In genomic region chr5:25993701-25994100, GRCh38 we compare ENCODE assay signal across 24 cellular contexts.
DNase-seq lines count a peak whose midpoint lies in the region; ATAC-seq, FAIRE-seq and TF ChIP-seq lines count a peak whose summit lies in the region.
"Had no signal": no experiment of that assay in that cellular context is flagged by ENCODE, and none has a peak within 500 bp of the region (broad histone marks: within the 10 kb centered on the region; RNA-seq: fewer than 3 reads in every experiment).

No MANE protein-coding gene starts in this region.

- H3K4me1 ChIP-seq in A549: no peaks in the 10 kb centered on the region
- H3K4me1 ChIP-seq: BE2C, BLaER1 had no signal

- POLR2A ChIA-PET in A549 (lab: Yijun Ruan, JAX): no interaction called here

- no peaks in the 10 kb centered on the region for H3K9me3 ChIP-seq in A549
- H3K9me3 ChIP-seq: BE2C, BLaER1 had no signal

- CTCF ChIA-PET in A549 (lab: Yijun Ruan, JAX): no interaction called here

- peak overlapping the region; percentile 20; the same call in 2 of the 3 replicates for H3K4me2 ChIP-seq in A549
- H3K4me2 ChIP-seq: BLaER1 had no signal

- no peak for TF ChIP-seq CTCF in A549 (IDR thresholded peaks at IDR 0.05)

- TF ChIP-seq EP300 in A549 (IDR thresholded peaks at IDR 0.05): no peak

- TF ChIP-seq RAD21 in A549 (conservative IDR thresholded peaks at IDR 0.05 in 1 of 2, IDR thresholded peaks at IDR 0.05 in 1 of 2): no peak

- 18% methylated on average over 3 of the region's 3 CpGs for WGBS in A549 (ENCODE audit: missing lambda C conversion rate)

- ATAC-seq in A549 (no peak), left lobe of liver (peak; percentile 66)
- ATAC-seq: GM12878 had no signal

- H3K27ac ChIP-seq in A549: no peak overlapping the region
- H3K27ac ChIP-seq: 22Rv1, BLaER1 had no signal

- DNase-seq in DMS53 (lab: John Stamatoyannopoulos, UW) (peak; percentile 42), DMS53 treated with DMSO at 0.1 percent for 48 hours (lab: John Stamatoyannopoulos, UW; ENCODE audit: unreplicated experiment) (no peak), A549 (ENCODE audit: low read depth in 1 of 2, low spot score in 1 of 2) (no peak), left lobe of liver (ENCODE audit: low spot score) (no peak), NCI-H446 (lab: John Stamatoyannopoulos, UW) (no peak), epidermal melanocyte (ENCODE audit: insufficient read length, low spot score) (no peak)
- DNase-seq: ACHN; BE2C; C1 segment of cervical spinal cord; CD4-positive, alpha-beta memory T cell; CD4-positive, CD25-positive, alpha-beta regulatory T cell; CD8-positive, alpha-beta memory T cell; COR-L47; DMS 273 treated with DMSO at 0.1 percent for 48 hours; DMS153; DMS79; DND-41; EL; GDM1 had no signal

- no peak for FAIRE-seq in A549 (lab: Jason Lieb, UNC)
- FAIRE-seq: GM12878, GM12892, GM18507 had no signal

- no peak for TF ChIP-seq POLR2A in A549 (IDR thresholded peaks at IDR 0.05; ENCODE audit: low read length)

- no peak overlapping the region for H3K4me3 ChIP-seq in A549
- H3K4me3 ChIP-seq: BLaER1, GM12878 had no signal

TF ChIP-seq in A549, 52 proteins besides CTCF, POLR2A, EP300 and RAD21:
- TF ChIP-seq CEBPB (IDR thresholded peaks at IDR 0.05) (peak in 1 of 2 experiments; percentile 57; a peak in 2 of 4 replicates), NFE2L2 (conservative IDR thresholded peaks at IDR 0.05; ENCODE audit: low read length) (no peak), BCL3 (IDR thresholded peaks at IDR 0.05) (no peak)
TF ChIP-seq in A549: peak in this region for 1.
